9 cellular contexts compared by ENCODE assay signal in the genomic region with DNA sequence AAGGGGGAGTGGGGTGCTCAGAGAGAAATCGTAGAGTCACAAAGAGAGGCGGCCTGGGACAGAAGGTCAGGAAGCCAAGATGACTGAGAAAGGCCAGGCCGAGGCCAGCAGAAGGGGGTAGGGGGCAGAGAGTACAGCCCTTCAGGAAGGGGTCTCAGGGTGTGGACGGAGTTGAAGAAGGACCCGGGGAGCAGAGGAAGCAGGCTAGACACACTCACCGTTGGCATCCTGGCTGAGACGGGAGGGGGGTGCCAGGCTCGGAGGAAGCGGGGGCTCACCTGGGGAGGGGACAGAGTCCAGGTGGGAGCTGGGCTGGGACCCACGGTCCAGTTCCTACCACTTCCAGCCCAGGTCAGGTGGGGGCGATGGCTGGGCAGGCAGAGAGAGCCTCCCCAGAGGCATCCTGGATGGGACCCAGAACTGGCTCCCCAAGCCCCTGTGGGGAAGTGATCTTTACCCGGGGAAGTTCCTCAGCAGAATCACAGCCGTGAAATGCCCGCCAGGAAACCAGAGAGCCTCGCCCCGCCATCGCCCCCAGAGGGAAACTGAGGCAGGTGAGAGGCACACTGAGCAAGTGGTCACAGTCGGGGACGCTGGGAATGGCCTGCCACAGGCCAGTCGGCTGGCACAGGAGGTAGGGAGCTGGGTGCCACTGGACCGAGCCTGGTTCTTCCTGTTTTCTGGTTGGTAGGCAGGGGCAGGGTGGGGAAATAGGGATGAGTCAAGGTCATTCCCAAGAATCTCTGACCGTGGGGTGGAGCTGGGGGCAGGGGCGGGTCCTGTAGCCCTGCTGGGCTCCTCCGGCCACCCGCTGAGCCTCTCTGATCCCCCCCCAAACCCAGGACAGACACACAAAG. TPM values are rescaled to one million over a fixed set of nuclear protein-coding genes. Genes with fewer than 3 reads are reported as not detected.
A peak's percentile ranks its signal among the peaks of the same experiment; 100 is the strongest.
DNase-seq lines count a peak whose midpoint lies in the region; TF ChIP-seq lines count a peak whose summit lies in the region.
"Had no signal": no experiment of that assay in that cellular context is flagged by ENCODE, and none has a peak within 500 bp of the region (broad histone marks: within the 10 kb centered on the region; RNA-seq: fewer than 3 reads in every experiment).

No MANE protein-coding gene starts in this region.

- no peak overlapping the region for H2BK5ac ChIP-seq in neuronal stem cell (ENCODE audit: low read length)

- H3K36me3 ChIP-seq in neuronal stem cell (replicated peaks in 1 of 2; ENCODE audit: control insufficient read depth in 2 of 2, insufficient read depth in 2 of 2, low read length in 2 of 2) = no peaks in the 10 kb centered on the region

- peak overlapping the region; percentile 84 for H2AK5ac ChIP-seq in neuronal stem cell (ENCODE audit: low read depth, low read length)

- no peak overlapping the region for H2BK120ac ChIP-seq in neuronal stem cell (ENCODE audit: low read depth, low read length)

- H3K4me1 ChIP-seq in neuronal stem cell (ENCODE audit: control insufficient read depth in 2 of 2, insufficient read depth in 1 of 2, low read depth in 1 of 2, low read length in 2 of 2) = peaks cover 2 to 6% of the 10 kb centered on the region in 2 donors

- peak overlapping the region; percentile 85 for H3K23ac ChIP-seq in neuronal stem cell (ENCODE audit: low read depth, low read length, poor library complexity)

- no peak overlapping the region for H2AFZ ChIP-seq in neuronal stem cell (ENCODE audit: low read length)

- no peak for TF ChIP-seq CTCF in NB4 (IDR thresholded peaks at IDR 0.05; ENCODE audit: low read depth, low read length)
- no peak for TF ChIP-seq CTCF in endothelial cell (IDR thresholded peaks at IDR 0.05; ENCODE audit: unreplicated experiment)
- TF ChIP-seq CTCF in lower leg skin (IDR thresholded peaks at IDR 0.05) = no peak

- peaks cover 11% of the 10 kb centered on the region for H3K9me3 Mint-ChIP-seq in endothelial cell (ENCODE audit: unreplicated experiment)

- no CpG with 5 or more reads among the region's 25 CpGs for WGBS in neuronal stem cell (ENCODE audit: extremely low coverage in 2 of 2, insufficient read length in 2 of 2, insufficient replicate concordance in 1 of 2), 2 donors
- WGBS in lower leg skin, 2 donors = 18 to 22% methylated on average over 20 to 25 of the region's 25 CpGs

- peak overlapping the region; percentile 78 for H3K4me3 ChIP-seq in NB4 (ENCODE audit: low read depth, low read length)
- H3K4me3 ChIP-seq in neuronal stem cell (ENCODE audit: low read length in 2 of 2) = no peak overlapping the region
- no peak overlapping the region for H3K4me3 ChIP-seq in lower leg skin (ENCODE audit: low read depth, poor library complexity, severe bottlenecking)

- intact Hi-C loops in lower leg skin (cut with DNase I; ENCODE audit: low total_unique reads) = no loop called here

- no peak overlapping the region for H3K4me2 ChIP-seq in neuronal stem cell (ENCODE audit: insufficient read depth, low read length, poor library complexity, severe bottlenecking)

- H4K91ac ChIP-seq in neuronal stem cell (ENCODE audit: low read depth, low read length, poor library complexity) = no peak overlapping the region

- peak overlapping the region; percentile 71 for H3K4me3 Mint-ChIP-seq in endothelial cell (ENCODE audit: unreplicated experiment)

- H3K27me3 ChIP-seq in neuronal stem cell (ENCODE audit: control insufficient read depth in 3 of 3, insufficient read depth in 3 of 3, low read depth in 1 of 3, low read length in 3 of 3) = peaks cover 8 to 47% (median 34%) of the 10 kb centered on the region in 3 experiments

- peaks cover 19% of the 10 kb centered on the region for H3K27me3 Mint-ChIP-seq in endothelial cell (ENCODE audit: unreplicated experiment)

- H3K27ac ChIP-seq in neuronal stem cell (replicated peaks; ENCODE audit: low read length) = no peak overlapping the region

- H3K18ac ChIP-seq in neuronal stem cell (ENCODE audit: low read length) = peak overlapping the region; percentile 27

- no peak overlapping the region for H3K4ac ChIP-seq in neuronal stem cell (ENCODE audit: low read length)

- H3K9ac ChIP-seq in neuronal stem cell (ENCODE audit: low read depth, low read length, poor library complexity) = no peak overlapping the region

- H3K27ac Mint-ChIP-seq in endothelial cell (ENCODE audit: unreplicated experiment) = peak overlapping the region; percentile 16

- no peak overlapping the region for H2BK15ac ChIP-seq in neuronal stem cell (ENCODE audit: low read length)

- peaks cover 7% of the 10 kb centered on the region for H3K4me1 Mint-ChIP-seq in endothelial cell (ENCODE audit: unreplicated experiment)

- H3K9me3 ChIP-seq in neuronal stem cell (replicated peaks in 1 of 2; ENCODE audit: control insufficient read depth in 2 of 2, insufficient read depth in 1 of 2, low read depth in 1 of 2, low read length in 2 of 2) = peaks cover 16 to 22% of the 10 kb centered on the region in 2 donors

- H4K8ac ChIP-seq in neuronal stem cell (ENCODE audit: low read depth, low read length) = no peak overlapping the region

- H3K14ac ChIP-seq in neuronal stem cell (ENCODE audit: low read length) = no peak overlapping the region

- no peaks in the 10 kb centered on the region for H3K79me1 ChIP-seq in neuronal stem cell (ENCODE audit: low read depth, low read length)

- peak; percentile 9 for DNase-seq in EH (ENCODE audit: low read depth)
- no peak for DNase-seq in NB4 (ENCODE audit: low read depth)
- no peak for DNase-seq in endothelial cell (ENCODE audit: low spot score)
- DNase-seq in neuronal stem cell (ENCODE audit: low spot score) = no peak
- DNase-seq in stimulated activated CD4-positive, alpha-beta T cell treated with anti-CD3 and anti-CD28 coated beads, Interleukin-12 subunit alpha, Interleukin-12 subunit beta, amount 100 ng/mL, for 4 hours = no peak
- DNase-seq in lower leg skin (ENCODE audit: low spot score in 2 of 2) = no peak
- no peak for DNase-seq in NCI-H2171 (lab: John Stamatoyannopoulos, UW)
- DNase-seq: central memory CD4-positive, alpha-beta T cell; NCI-H1694 had no signal

- H2BK12ac ChIP-seq in neuronal stem cell (ENCODE audit: low read length) = no peak overlapping the region

- peaks cover 17% of the 10 kb centered on the region for H3K36me3 Mint-ChIP-seq in endothelial cell (ENCODE audit: low read depth, unreplicated experiment)

- no peak for TF ChIP-seq POLR2A in NB4 (IDR thresholded peaks at IDR 0.05; ENCODE audit: extremely low read depth, insufficient read length)
- no peak for TF ChIP-seq POLR2A in lower leg skin (IDR thresholded peaks at IDR 0.05)

RNA-seq across cellular contexts. Expression of a gene that starts 1.3 kb away (rescaled TPM):
- 10.9 TPM for total RNA-seq in endothelial cell (ENCODE audit: unreplicated experiment)
- 1.4 TPM for polyA plus RNA-seq in neuronal stem cell (2013, experiment 1 of 2)
- 1.6 TPM for polyA plus RNA-seq in neuronal stem cell (2013, experiment 2 of 2)
- 1 to 10 TPM; 2.1 to 5.8 (median 3.3) TPM for total RNA-seq in lower leg skin

RNA-seq across cellular contexts. Expression of a gene that starts 12.8 kb away (rescaled TPM):
- total RNA-seq in endothelial cell (ENCODE audit: unreplicated experiment) = not detected
- 0.01 TPM for polyA plus RNA-seq in neuronal stem cell (2013, experiment 1 of 2)
- 0.03 TPM for polyA plus RNA-seq in neuronal stem cell (2013, experiment 2 of 2)
- not detected for total RNA-seq in lower leg skin

RNA-seq across cellular contexts. Expression of a gene that starts 22.4 kb away (rescaled TPM):
- total RNA-seq in endothelial cell (ENCODE audit: unreplicated experiment) = 26.7 TPM
- 39.9 TPM for polyA plus RNA-seq in neuronal stem cell (2013, experiment 1 of 2)
- 40.6 TPM for polyA plus RNA-seq in neuronal stem cell (2013, experiment 2 of 2)
- total RNA-seq in lower leg skin = 10 to 100 TPM; 45.0 to 72.8 (median 53.9) TPM

RNA-seq across cellular contexts. Expression of a gene that starts 23.3 kb away (rescaled TPM):
- 23.8 TPM for total RNA-seq in endothelial cell (ENCODE audit: unreplicated experiment)
- 19.0 TPM for polyA plus RNA-seq in neuronal stem cell (2013, experiment 1 of 2)
- 17.8 TPM for polyA plus RNA-seq in neuronal stem cell (2013, experiment 2 of 2)
- 10 to 100 TPM; 21.8 to 34.6 (median 31.8) TPM for total RNA-seq in lower leg skin
